ENCODE assay signal across 9 cellular contexts in the genomic region with DNA sequence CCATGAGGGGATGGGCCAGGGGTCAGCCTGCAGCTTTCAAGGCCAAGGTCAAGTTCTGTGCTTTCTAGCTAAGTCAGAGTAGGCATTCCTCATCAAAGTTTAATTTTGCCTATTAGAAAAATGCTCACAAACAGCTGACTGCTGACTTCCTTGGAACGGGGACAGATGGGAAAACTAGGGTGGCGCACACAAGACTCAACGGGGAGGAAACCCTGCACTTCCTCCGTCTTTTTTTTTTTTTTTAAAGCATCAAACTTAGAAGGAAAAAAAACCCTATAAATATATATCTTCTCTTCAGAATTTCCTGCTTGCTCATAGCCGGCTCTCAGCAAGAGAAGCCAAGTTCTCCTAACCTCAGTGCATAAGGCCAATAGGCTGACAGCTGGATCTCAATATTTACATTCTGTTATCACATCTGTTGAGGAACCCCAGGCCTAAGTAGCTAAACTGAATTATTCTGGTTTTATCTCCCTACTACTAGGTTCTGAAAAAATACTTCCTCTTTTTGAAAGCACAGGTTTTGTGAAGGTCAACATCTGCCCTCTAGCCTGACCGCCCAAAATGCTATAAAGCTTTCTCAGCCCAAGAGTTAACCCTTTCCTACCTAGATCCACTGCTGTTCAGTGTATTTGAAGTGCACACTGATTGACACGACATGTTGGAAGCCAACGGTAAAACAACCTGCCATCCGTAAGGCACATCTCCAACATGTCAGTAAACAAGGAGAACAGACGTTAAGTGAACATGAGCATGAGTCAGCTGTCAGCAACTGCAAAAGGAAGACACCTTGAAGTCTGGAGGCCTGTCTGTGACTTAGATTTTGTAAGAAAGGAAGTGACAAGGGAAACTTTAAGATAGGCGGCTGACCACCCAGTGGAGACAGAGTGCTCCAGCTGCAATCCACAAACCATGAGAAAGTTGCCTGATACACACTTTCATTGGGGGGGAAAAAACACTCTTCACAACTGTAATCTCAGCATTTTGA.
DNase-seq lines count a peak whose midpoint lies in the region; ATAC-seq and TF ChIP-seq lines count a peak whose summit lies in the region.
"Had no signal": no experiment of that assay in that cellular context is flagged by ENCODE, and none has a peak within 500 bp of the region (broad histone marks: within the 10 kb centered on the region; RNA-seq: fewer than 3 reads in every experiment).

No MANE protein-coding gene starts in this region.

- no peaks in the 10 kb centered on the region for H3K36me3 ChIP-seq in SJCRH30

- no peaks in the 10 kb centered on the region for H3K27me3 ChIP-seq in SJCRH30

- DNase-seq in CMK (ENCODE audit: low read depth) (peak; percentile 27), choroid plexus epithelial cell (ENCODE audit: low read depth) (peak; percentile 63), NCI-H1092 (lab: John Stamatoyannopoulos, UW) (no peak), cerebellar nuclear complex (lab: John Stamatoyannopoulos, UW) (no peak), DMS153 (lab: John Stamatoyannopoulos, UW) (no peak), SJCRH30 (no peak)
- peak; percentile 26 for DNase-seq in Jurkat, Clone E6-1 (ENCODE audit: low read depth, low spot score)

- TF ChIP-seq CTCF in choroid plexus epithelial cell (conservative IDR thresholded peaks at IDR 0.05; ENCODE audit: low read depth, low read length) = no peak

- ATAC-seq in GM19452 (IDR thresholded peaks at IDR 0.05; ENCODE audit: unreplicated experiment) = peak; percentile 78
- ATAC-seq: activated T-helper 17 cell treated with anti-CD3 and anti-CD28 coated beads, Interleukin-2, amount 50 U/mL, for 72 hours had no signal

- no peaks in the 10 kb centered on the region for H3K4me1 ChIP-seq in SJCRH30

- H3K27ac ChIP-seq in SJCRH30 = no peak overlapping the region

- no peaks in the 10 kb centered on the region for H3K9me3 ChIP-seq in SJCRH30 (replicated peaks)

- no peak overlapping the region for H3K4me3 ChIP-seq in Jurkat, Clone E6-1 (ENCODE audit: low read length)
- H3K4me3 ChIP-seq in choroid plexus epithelial cell (ENCODE audit: low read depth, low read length) (no peak overlapping the region), SJCRH30 (no peak overlapping the region)

Comparison
In these comparisons a context has a peak if more than half of its experiments do, and no peak if none do; other contexts are left out.
1. DNase-seq: peak in CMK (single experiment), Jurkat, Clone E6-1 (single experiment) and choroid plexus epithelial cell (single experiment); none in NCI-H1092 (single experiment), cerebellar nuclear complex (0 of 2), DMS153 (single experiment) and SJCRH30 (0 of 2).